In the genomic region with DNA sequence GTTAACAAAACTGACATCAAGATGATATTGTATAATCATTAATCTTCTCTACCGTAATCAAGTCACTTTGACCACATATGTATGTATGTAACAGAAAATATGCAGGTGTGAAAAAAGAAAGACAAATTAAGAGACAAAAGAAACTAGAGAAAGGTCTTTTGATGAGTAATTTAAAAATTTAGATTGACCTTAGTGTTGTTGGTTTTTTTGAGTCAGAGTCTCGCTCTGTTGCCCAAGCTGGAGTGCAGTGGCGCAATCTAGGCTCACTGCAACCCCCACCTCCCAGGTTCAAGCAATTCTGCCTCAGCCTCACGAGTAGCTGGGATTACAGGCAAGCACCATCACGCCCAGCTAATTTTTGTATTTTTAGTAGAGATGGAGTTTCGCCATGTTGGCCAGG, we compare ENCODE assay signal across 8 cellular contexts.
DNase-seq lines count a peak whose midpoint lies in the region; ATAC-seq, FAIRE-seq and TF ChIP-seq lines count a peak whose summit lies in the region.
"Not testable (repeated sequence)": the region's sequence is repeated elsewhere in the genome, so short reads cannot be mapped to it uniquely, and the experiment has no call there.

No MANE protein-coding gene starts in this region.

- DNase-seq in GM13976 (ENCODE audit: low spot score): peak; percentile 34
- peak; percentile 23 for DNase-seq in activated CD4-positive, alpha-beta T cell treated with anti-CD3 and anti-CD28 coated beads for 48 hours

- ATAC-seq in GM18873 (IDR thresholded peaks at IDR 0.05; ENCODE audit: low FRiP score, unreplicated experiment) (peak; percentile 67), GM19468 (IDR thresholded peaks at IDR 0.05; ENCODE audit: extremely low read depth, unreplicated experiment) (peak; percentile 71), GM21825 (IDR thresholded peaks at IDR 0.05; ENCODE audit: unreplicated experiment) (peak; percentile 68), HG02981 (IDR thresholded peaks at IDR 0.05; ENCODE audit: unreplicated experiment) (peak; percentile 88), HG03378 (IDR thresholded peaks at IDR 0.05; ENCODE audit: unreplicated experiment) (peak; percentile 95)

- not testable (repeated sequence) for TF ChIP-seq CTCF in GM13976 (IDR thresholded peaks at IDR 0.05; ENCODE audit: borderline replicate concordance, control extremely low read depth, extremely low read depth, insufficient read depth, missing control alignments)

- FAIRE-seq in islet of Langerhans (lab: Jason Lieb, UNC): peak; percentile 24

- in situ Hi-C loops in GM13976 (cut with MboI; ENCODE audit: low sequenced_read_pairs, unreplicated experiment): not testable (repeated sequence)

Comparison
In these comparisons a context has a peak if more than half of its experiments do, and no peak if none do; other contexts are left out.
1. Peak in every context shown above with its lines: DNase-seq and ATAC-seq.